12 cellular contexts compared by ENCODE assay signal in genomic region chr4:147865926-147866325, GRCh38.
DNase-seq lines count a peak whose midpoint lies in the region; ATAC-seq, FAIRE-seq and TF ChIP-seq lines count a peak whose summit lies in the region.
"Had no signal": no experiment of that assay in that cellular context is flagged by ENCODE, and none has a peak within 500 bp of the region (broad histone marks: within the 10 kb centered on the region; RNA-seq: fewer than 3 reads in every experiment).

No MANE protein-coding gene starts in this region.

- no peak overlapping the region for H2AK5ac ChIP-seq in mesenchymal stem cell (ENCODE audit: low read length, severe bottlenecking)

- FAIRE-seq in bronchial epithelial cell (lab: Jason Lieb, UNC) = no peak

- H3K27me3 ChIP-seq in HUES64 (ENCODE audit: insufficient read depth, low read length) (no peaks in the 10 kb centered on the region), bronchial epithelial cell (ENCODE audit: control insufficient read depth, insufficient read depth, low read length) (no peaks in the 10 kb centered on the region), mesenchymal stem cell (ENCODE audit: control insufficient read depth in 1 of 2, insufficient read depth in 1 of 2, low read length in 2 of 2) (no peaks in the 10 kb centered on the region), subcutaneous abdominal adipose tissue (ENCODE audit: control insufficient read depth in 5 of 5, insufficient read depth in 4 of 5, low read length in 5 of 5) (no peaks in the 10 kb centered on the region), upper lobe of right lung (no peaks in the 10 kb centered on the region)

- no peak overlapping the region for H4K91ac ChIP-seq in mesenchymal stem cell (ENCODE audit: low read length)

- H2BK12ac ChIP-seq in mesenchymal stem cell (ENCODE audit: low read length in 2 of 2) = no peak overlapping the region

- H3K4me2 ChIP-seq in mesenchymal stem cell (ENCODE audit: low read length, poor library complexity, severe bottlenecking) = no peak overlapping the region

- peaks cover 4% of the 10 kb centered on the region; the same call in 1 of the 2 replicates for H3K9me3 ChIP-seq in HUES64 (ENCODE audit: insufficient read depth, low read depth, low read length)
- no peaks in the 10 kb centered on the region for H3K9me3 ChIP-seq in mesenchymal stem cell (ENCODE audit: control insufficient read depth, low read length)
- H3K9me3 ChIP-seq in subcutaneous abdominal adipose tissue (ENCODE audit: control insufficient read depth in 5 of 5, low read length in 5 of 5) = no peaks in the 10 kb centered on the region
- H3K9me3 ChIP-seq in upper lobe of right lung = no peaks in the 10 kb centered on the region

- H2AFZ ChIP-seq in mesenchymal stem cell (ENCODE audit: low read depth, low read length) = no peak overlapping the region

- H2BK5ac ChIP-seq in mesenchymal stem cell (ENCODE audit: low read depth, low read length, poor library complexity, severe bottlenecking) = no peak overlapping the region

- no peak overlapping the region for H4K8ac ChIP-seq in mesenchymal stem cell (ENCODE audit: low read length)

- ATAC-seq in upper lobe of right lung (no peak), GM21717 (IDR thresholded peaks at IDR 0.05; ENCODE audit: unreplicated experiment) (no peak)
- ATAC-seq: esophagus mucosa; stimulated activated memory B cell treated with anti-CD40 and anti-IgM and Interleukin-4, amounts not matched to agents 10 μg/mL and 1 μg/mL and 100 μg/mL, for 72 hours had no signal

- intact Hi-C loops in upper lobe of right lung (cut with DNase I) = loop anchor here (5.0 kb wide), 1 partner anchor 159 kb away; no protein-coding TSS in a partner anchor

- WGBS in HUES64 = 12% methylated on average over 2 of the region's 3 CpGs
- 84% methylated on average over 1 of the region's 3 CpGs for WGBS in mesenchymal stem cell

- H3K27ac ChIP-seq in HUES64 (ENCODE audit: low read depth, low read length) = peak overlapping the region; percentile 81
- peak overlapping the region; percentile 18 for H3K27ac ChIP-seq in mesenchymal stem cell (ENCODE audit: low read length, poor library complexity, severe bottlenecking)
- H3K27ac ChIP-seq in subcutaneous abdominal adipose tissue (ENCODE audit: low read depth, low read length) = peak overlapping the region; percentile 0
- H3K27ac ChIP-seq in upper lobe of right lung = no peak overlapping the region

- peak overlapping the region; percentile 23; the same call in 1 of the 2 replicates for H3K9ac ChIP-seq in HUES64 (ENCODE audit: low read depth, low read length)
- H3K9ac ChIP-seq in mesenchymal stem cell (ENCODE audit: low read length) = peak overlapping the region; percentile 31
- peak overlapping the region in 1 of 5 donors; percentile 11 for H3K9ac ChIP-seq in subcutaneous abdominal adipose tissue (ENCODE audit: low read length in 5 of 5)

- H3K4me1 ChIP-seq in HUES64 (ENCODE audit: insufficient read depth, low read length) (peaks cover 33% of the 10 kb centered on the region), mesenchymal stem cell (ENCODE audit: control insufficient read depth, insufficient read depth, low read depth, low read length) (peaks cover 6% of the 10 kb centered on the region), subcutaneous abdominal adipose tissue (ENCODE audit: control insufficient read depth in 5 of 5, insufficient read depth in 5 of 5, low read length in 5 of 5) (peaks cover 0 to 42% (median 29%) of the 10 kb centered on the region in 5 donors), upper lobe of right lung (no peaks in the 10 kb centered on the region)

- H3K4me3 ChIP-seq in HUES64 (ENCODE audit: low read length) (no peak overlapping the region), bronchial epithelial cell (ENCODE audit: low read depth, low read length) (no peak overlapping the region), mesenchymal stem cell (ENCODE audit: insufficient read depth in 1 of 2, low read depth in 1 of 2, low read length in 2 of 2) (no peak overlapping the region), subcutaneous abdominal adipose tissue (ENCODE audit: low read depth in 1 of 5, low read length in 5 of 5) (no peak overlapping the region), upper lobe of right lung (no peak overlapping the region)

- H3K79me1 ChIP-seq in mesenchymal stem cell (replicated peaks; ENCODE audit: low read length, poor library complexity, severe bottlenecking) = peaks cover 26% of the 10 kb centered on the region

- DNase-seq in bronchial epithelial cell (ENCODE audit: low read depth) (peak; percentile 22), mesenchymal stem cell (peak; percentile 37), SW480 (ENCODE audit: low spot score) (no peak), upper lobe of right lung (no peak), RPMI8226 (no peak)
- DNase-seq: MM.1S; stimulated activated CD4-positive, alpha-beta T cell treated with anti-CD3 and anti-CD28 coated beads, Interleukin-4, amount 100 ng/mL, for 4 hours had no signal

- H2BK15ac ChIP-seq in mesenchymal stem cell (ENCODE audit: low read depth, poor library complexity, severe bottlenecking) = no peak overlapping the region

- TF ChIP-seq CTCF in bronchial epithelial cell (IDR thresholded peaks at IDR 0.05; ENCODE audit: insufficient read depth, low read length, severe bottlenecking) = no peak
- TF ChIP-seq CTCF in upper lobe of right lung (IDR thresholded peaks at IDR 0.05) = no peak

- no peak overlapping the region for H3K14ac ChIP-seq in mesenchymal stem cell (ENCODE audit: low read length in 2 of 2)

- no peak overlapping the region for H2BK120ac ChIP-seq in mesenchymal stem cell (ENCODE audit: low read depth, low read length)

- H3K18ac ChIP-seq in mesenchymal stem cell (ENCODE audit: low read depth in 1 of 2, low read length in 2 of 2) = peak overlapping the region in 1 of 2 experiments; percentile 23

- no peak overlapping the region for H3K23ac ChIP-seq in mesenchymal stem cell (ENCODE audit: low read length in 2 of 2)

- H3K36me3 ChIP-seq in HUES64 (ENCODE audit: insufficient read depth, low read length) = peaks cover 2% of the 10 kb centered on the region; the same call in 1 of the 2 replicates
- H3K36me3 ChIP-seq in bronchial epithelial cell (ENCODE audit: control insufficient read depth, insufficient read depth, low read length) = peaks cover 5% of the 10 kb centered on the region
- peaks cover 20 to 46% of the 10 kb centered on the region in 2 experiments for H3K36me3 ChIP-seq in mesenchymal stem cell (ENCODE audit: control insufficient read depth in 1 of 2, insufficient read depth in 2 of 2, low read depth in 1 of 2, low read length in 2 of 2)
- H3K36me3 ChIP-seq in subcutaneous abdominal adipose tissue (ENCODE audit: control insufficient read depth in 5 of 5, insufficient read depth in 5 of 5, low read length in 5 of 5) = peaks cover 0 to 31% (median 13%) of the 10 kb centered on the region in 5 donors
- peaks cover 15% of the 10 kb centered on the region for H3K36me3 ChIP-seq in upper lobe of right lung

- no peak overlapping the region for H3K4ac ChIP-seq in mesenchymal stem cell (ENCODE audit: low read depth in 1 of 2, low read length in 2 of 2)

Comparison
In these comparisons a context has a peak if more than half of its experiments do, and no peak if none do; other contexts are left out.
1. DNase-seq: peak in bronchial epithelial cell (single experiment) and mesenchymal stem cell (single experiment); none in SW480 (single experiment), upper lobe of right lung (single experiment) and RPMI8226 (single experiment).